Comparison of ENCODE assay signal across 10 cellular contexts in the genomic region with DNA sequence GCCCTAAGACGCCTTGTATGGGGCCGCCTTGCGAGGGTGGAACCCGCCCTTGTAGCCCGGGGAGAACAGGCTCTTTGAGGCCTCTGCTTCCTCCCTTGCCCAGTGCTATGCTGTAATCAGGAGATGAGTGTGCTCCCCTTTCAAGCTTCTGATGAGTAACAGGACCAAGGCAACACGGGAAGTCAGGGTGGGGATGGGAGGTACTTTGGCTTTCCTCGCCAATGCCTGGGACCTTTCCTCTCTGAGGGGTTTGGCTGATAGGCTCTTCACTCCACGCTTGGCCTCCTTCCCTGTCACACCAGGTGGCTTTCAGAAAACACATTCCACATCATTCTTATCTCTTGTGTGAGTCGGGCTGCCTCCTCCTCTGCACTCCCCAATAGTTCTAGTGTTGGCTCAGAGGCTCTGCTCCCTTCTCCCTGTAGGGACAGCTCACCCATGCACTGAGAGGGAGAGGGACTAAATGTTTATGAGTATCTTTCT.
DNase-seq lines count a peak whose midpoint lies in the region; TF ChIP-seq lines count a peak whose summit lies in the region.
"Had no signal": no experiment of that assay in that cellular context is flagged by ENCODE, and none has a peak within 500 bp of the region (broad histone marks: within the 10 kb centered on the region; RNA-seq: fewer than 3 reads in every experiment).

No MANE protein-coding gene starts in this region.

- DNase-seq in T1000 (lab: John Stamatoyannopoulos, UW) (peak; percentile 77), epithelial cell of prostate (ENCODE audit: low read depth, low spot score) (peak; percentile 41), renal cortical epithelial cell (ENCODE audit: low read depth) (peak; percentile 41), nucleus accumbens (lab: John Stamatoyannopoulos, UW) (no peak), anterior cingulate cortex (lab: John Stamatoyannopoulos, UW) (no peak), NCI-H187 (lab: John Stamatoyannopoulos, UW) (no peak)
- DNase-seq in NK-92 treated with Interleukin-12 subunit alpha and Interleukin-12 subunit beta, amount 100 ng/mL, for 24 hours (lab: John Stamatoyannopoulos, UW) = no peak
- DNase-seq: naive B cell had no signal

- H3K36me3 ChIP-seq in HEK293 (ENCODE audit: control insufficient read depth in 2 of 2, insufficient read depth in 1 of 2, low read length in 2 of 2) = no peaks in the 10 kb centered on the region
- H3K36me3 ChIP-seq: vagina had no signal

- CTCF ChIA-PET in HEK293 (lab: Yijun Ruan, JAX) = interaction anchor here (1.5 kb wide), 1 partner anchor 9 kb away, joined by 3 read pairs; no protein-coding TSS in a partner anchor

- no peaks in the 10 kb centered on the region for H3K4me1 ChIP-seq in HEK293 (ENCODE audit: control insufficient read depth, insufficient read depth, low read length)
- H3K4me1 ChIP-seq: vagina had no signal

- H3K4me3 ChIP-seq in HEK293 (ENCODE audit: low read depth, low read length) = no peak overlapping the region
- H3K4me3 ChIP-seq: vagina had no signal

- POLR2A ChIA-PET in HEK293 (lab: Yijun Ruan, JAX) = no interaction called here

- no peak for TF ChIP-seq CTCF in HEK293 (tag by site-specific recombination; IDR thresholded peaks at IDR 0.05)

- H3K27ac ChIP-seq in HEK293 (ENCODE audit: extremely low read depth, low read depth, low read length) (no peak overlapping the region), epithelial cell of prostate (peak overlapping the region; percentile 43)
- H3K27ac ChIP-seq: vagina had no signal

- H3K9me3 ChIP-seq in HEK293 (ENCODE audit: control insufficient read depth, insufficient read depth, low read depth, low read length) = no peaks in the 10 kb centered on the region
- H3K9me3 ChIP-seq: vagina had no signal

TF ChIP-seq in HEK293, 187 proteins besides CTCF, POLR2A, EP300 and RAD21:
- TF ChIP-seq, protein P1, sequence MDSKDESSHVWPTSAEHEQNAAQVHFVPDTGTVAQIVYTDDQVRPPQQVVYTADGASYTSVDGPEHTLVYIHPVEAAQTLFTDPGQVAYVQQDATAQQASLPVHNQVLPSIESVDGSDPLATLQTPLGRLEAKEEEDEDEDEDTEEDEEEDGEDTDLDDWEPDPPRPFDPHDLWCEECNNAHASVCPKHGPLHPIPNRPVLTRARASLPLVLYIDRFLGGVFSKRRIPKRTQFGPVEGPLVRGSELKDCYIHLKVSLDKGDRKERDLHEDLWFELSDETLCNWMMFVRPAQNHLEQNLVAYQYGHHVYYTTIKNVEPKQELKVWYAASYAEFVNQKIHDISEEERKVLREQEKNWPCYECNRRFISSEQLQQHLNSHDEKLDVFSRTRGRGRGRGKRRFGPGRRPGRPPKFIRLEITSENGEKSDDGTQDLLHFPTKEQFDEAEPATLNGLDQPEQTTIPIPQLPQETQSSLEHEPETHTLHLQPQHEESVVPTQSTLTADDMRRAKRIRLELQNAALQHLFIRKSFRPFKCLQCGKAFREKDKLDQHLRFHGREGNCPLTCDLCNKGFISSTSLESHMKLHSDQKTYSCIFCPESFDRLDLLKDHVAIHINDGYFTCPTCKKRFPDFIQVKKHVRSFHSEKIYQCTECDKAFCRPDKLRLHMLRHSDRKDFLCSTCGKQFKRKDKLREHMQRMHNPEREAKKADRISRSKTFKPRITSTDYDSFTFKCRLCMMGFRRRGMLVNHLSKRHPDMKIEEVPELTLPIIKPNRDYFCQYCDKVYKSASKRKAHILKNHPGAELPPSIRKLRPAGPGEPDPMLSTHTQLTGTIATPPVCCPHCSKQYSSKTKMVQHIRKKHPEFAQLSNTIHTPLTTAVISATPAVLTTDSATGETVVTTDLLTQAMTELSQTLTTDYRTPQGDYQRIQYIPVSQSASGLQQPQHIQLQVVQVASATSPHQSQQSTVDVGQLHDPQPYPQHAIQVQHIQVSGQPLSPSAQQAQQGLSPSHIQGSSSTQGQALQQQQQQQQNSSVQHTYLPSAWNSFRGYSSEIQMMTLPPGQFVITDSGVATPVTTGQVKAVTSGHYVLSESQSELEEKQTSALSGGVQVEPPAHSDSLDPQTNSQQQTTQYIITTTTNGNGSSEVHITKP (tag by site-specific recombination; IDR thresholded peaks at IDR 0.05) = peak; percentile 66; the same call in 1 of the 2 replicates
- 0 out of 2 replicates have a peak, but pooled peaks have one; percentile 27 for TF ChIP-seq ZNF660 (tag by site-specific recombination; IDR thresholded peaks at IDR 0.05)
- TF ChIP-seq, protein P2, sequence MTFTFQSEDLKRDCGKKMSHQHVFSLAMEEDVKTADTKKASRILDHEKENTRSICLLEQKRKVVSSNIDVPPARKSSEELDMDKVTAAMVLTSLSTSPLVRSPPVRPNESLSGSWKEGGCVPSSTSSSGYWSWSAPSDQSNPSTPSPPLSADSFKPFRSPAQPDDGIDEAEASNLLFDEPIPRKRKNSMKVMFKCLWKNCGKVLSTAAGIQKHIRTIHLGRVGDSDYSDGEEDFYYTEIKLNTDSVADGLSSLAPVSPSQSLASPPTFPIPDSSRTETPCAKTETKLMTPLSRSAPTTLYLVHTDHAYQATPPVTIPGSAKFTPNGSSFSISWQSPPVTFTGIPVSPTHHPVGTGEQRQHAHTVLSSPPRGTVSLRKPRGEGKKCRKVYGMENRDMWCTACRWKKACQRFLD (tag by site-specific recombination; IDR thresholded peaks at IDR 0.05) = no peak
TF ChIP-seq in HEK293: peak in this region for 2.

Comparison
In these comparisons a context has a peak if more than half of its experiments do, and no peak if none do; other contexts are left out.
1. DNase-seq: peak in T1000 (single experiment), epithelial cell of prostate (single experiment) and renal cortical epithelial cell (single experiment); none in nucleus accumbens (0 of 56), anterior cingulate cortex (0 of 58), NK-92 treated with Interleukin-12 subunit alpha and Interleukin-12 subunit beta, amount 100 ng/mL, for 24 hours (single experiment) and NCI-H187 (0 of 2).